Comparison of ENCODE assay signal across 2 cellular contexts in genomic region chr16:57537194-57537505, GRCh38.
TF ChIP-seq lines count a peak whose summit lies in the region.

No MANE protein-coding gene starts in this region.

TF ChIP-seq in H1, 55 proteins besides CTCF, POLR2A, EP300 and RAD21:
- TF ChIP-seq POLR2AphosphoS5 (IDR thresholded peaks at IDR 0.05; ENCODE audit: low read depth, low read length): no peak
- 0 out of 4 replicates have a peak, but pooled peaks of 1 of the 2 experiments have one; percentile 13 for TF ChIP-seq SIN3A (conservative IDR thresholded peaks at IDR 0.05 in 1 of 2, IDR thresholded peaks at IDR 0.05 in 1 of 2; ENCODE audit: low read depth in 1 of 2, low read length in 2 of 2)
- 0 out of 2 replicates have a peak, but pooled peaks have one; percentile 10 for TF ChIP-seq MAFK (IDR thresholded peaks at IDR 0.05; ENCODE audit: low read depth, low read length)

TF ChIP-seq in GM12891, 5 proteins besides CTCF, POLR2A, EP300 and RAD21:
- TF ChIP-seq POLR2AphosphoS5 (IDR thresholded peaks at IDR 0.05; ENCODE audit: low read depth, low read length): no peak
- TF ChIP-seq PAX5 (IDR thresholded peaks at IDR 0.05; ENCODE audit: insufficient read depth, low read length, severe bottlenecking): no peak
- no peak for TF ChIP-seq SPI1 (IDR thresholded peaks at IDR 0.05; ENCODE audit: low read depth, low read length)
- TF ChIP-seq TAF1 (IDR thresholded peaks at IDR 0.05; ENCODE audit: low read depth, low read length): no peak
- TF ChIP-seq POU2F2 (IDR thresholded peaks at IDR 0.05; ENCODE audit: low read depth, low read length): no peak; the same call in 1 of the 2 replicates
